ENCODE assay signal across 17 cellular contexts in genomic region chr15:96629501-96629900, GRCh38.
DNase-seq lines count a peak whose midpoint lies in the region; ATAC-seq, FAIRE-seq and TF ChIP-seq lines count a peak whose summit lies in the region.
"Had no signal": no experiment of that assay in that cellular context is flagged by ENCODE, and none has a peak within 500 bp of the region (broad histone marks: within the 10 kb centered on the region; RNA-seq: fewer than 3 reads in every experiment).

No MANE protein-coding gene starts in this region.

- TF ChIP-seq POLR2A in H1 (IDR thresholded peaks at IDR 0.05; ENCODE audit: control extremely low read depth in 1 of 2, low read depth in 2 of 2, low read length in 2 of 2) (no peak), stomach (IDR thresholded peaks at IDR 0.05) (no peak), breast epithelium (IDR thresholded peaks at IDR 0.05) (no peak)

- H3K4me1 ChIP-seq in H1 (replicated peaks in 1 of 4; ENCODE audit: control insufficient read depth in 3 of 4, insufficient read depth in 4 of 4, low read length in 3 of 4) (no peaks in the 10 kb centered on the region), stomach (peaks cover 0 to 25% (median 5%) of the 10 kb centered on the region in 4 donors), breast epithelium (no peaks in the 10 kb centered on the region), PC-3 (ENCODE audit: insufficient read depth, low read length) (no peaks in the 10 kb centered on the region)
- H3K4me1 ChIP-seq: thyroid gland had no signal

- H3K56ac ChIP-seq in H1 (replicated peaks; ENCODE audit: insufficient read length, low read depth, low read length): no peak overlapping the region

- H4K91ac ChIP-seq in H1 (replicated peaks; ENCODE audit: insufficient read length, low read length): no peak overlapping the region

- H3K23me2 ChIP-seq in H1 (ENCODE audit: low read depth, low read length): no peaks in the 10 kb centered on the region

- DNase-seq in M059J (ENCODE audit: low read depth) (peak; percentile 5), H1 (ENCODE audit: low read depth in 1 of 2, low spot score in 2 of 2) (no peak), kidney glomerular epithelial cell (lab: John Stamatoyannopoulos, UW) (peak; percentile 6), stomach (peak; percentile 60), breast epithelium (ENCODE audit: low spot score in 2 of 2) (no peak), D341Med (ENCODE audit: low spot score) (no peak), PC-3 (no peak)
- DNase-seq: activated naive CD4-positive, alpha-beta T cell treated with anti-CD3 and anti-CD28 coated beads, Interleukin-2, amount 50 U/mL, for 16 hours; activated T-cell treated with anti-CD3 and anti-CD28 coated beads, Interleukin-2, amount 50 U/mL, for 72 hours; CD8-positive, alpha-beta memory T cell; natural killer cell; NCI-H187 treated with DMSO at 0.1 percent for 48 hours; NCI-H446; stimulated activated CD4-positive, alpha-beta T cell treated with anti-CD3 and anti-CD28 coated beads, Interleukin-1b, Interleukin-23, amount 100 ng/mL, for 48 hours; stimulated activated naive B cell treated with anti-CD40 and anti-IgM and Interleukin-4, amounts not matched to agents 10 μg/mL and 1 μg/mL and 100 μg/mL, for 72 hours; SW 1271 had no signal

- H2AFZ ChIP-seq in H1 (ENCODE audit: low read length) (no peak overlapping the region), PC-3 (ENCODE audit: low read length) (no peak overlapping the region)

- H2BK120ac ChIP-seq in H1 (replicated peaks; ENCODE audit: low read depth, low read length): no peak overlapping the region

- no peak overlapping the region for H2BK12ac ChIP-seq in H1 (ENCODE audit: low read depth, low read length)

- no peaks in the 10 kb centered on the region for H3K9me2 ChIP-seq in PC-3 (replicated peaks; ENCODE audit: low read length)

- H3K27ac ChIP-seq in H1 (ENCODE audit: low read depth, low read length): no peak overlapping the region
- no peak overlapping the region for H3K27ac ChIP-seq in stomach
- no peak overlapping the region for H3K27ac ChIP-seq in breast epithelium
- no peak overlapping the region for H3K27ac ChIP-seq in PC-3 (ENCODE audit: low read length)
- H3K27ac ChIP-seq: thyroid gland had no signal

- H2BK5ac ChIP-seq in H1 (ENCODE audit: low read depth, low read length): no peak overlapping the region

- FAIRE-seq in H1 (lab: Jason Lieb, UNC): no peak

- H4K5ac ChIP-seq in H1 (ENCODE audit: insufficient read length, low read depth, low read length): no peak overlapping the region

- H3K36me3 ChIP-seq in H1 (ENCODE audit: control insufficient read depth in 2 of 4, insufficient read depth in 4 of 4, low read length in 3 of 4) (no peaks in the 10 kb centered on the region), stomach (no peaks in the 10 kb centered on the region), breast epithelium (no peaks in the 10 kb centered on the region), PC-3 (ENCODE audit: low read depth, low read length) (no peaks in the 10 kb centered on the region)
- H3K36me3 ChIP-seq: thyroid gland had no signal

- H3F3A ChIP-seq in PC-3 (ENCODE audit: low read length, unreplicated experiment): no peaks in the 10 kb centered on the region

- no peak overlapping the region for H2BK20ac ChIP-seq in H1 (ENCODE audit: low read length)

- no peak overlapping the region for H3K14ac ChIP-seq in H1 (ENCODE audit: insufficient read length)

- TF ChIP-seq RAD21 in H1 (IDR thresholded peaks at IDR 0.05 in 1 of 2, conservative IDR thresholded peaks at IDR 0.05 in 1 of 2; ENCODE audit: low read depth in 2 of 2, low read length in 2 of 2): no peak

- no peak overlapping the region for H4K8ac ChIP-seq in H1 (ENCODE audit: extremely low read depth, insufficient read depth, low read length)

- intact Hi-C loops in stomach (cut with DNase I; ENCODE audit: low total_unique reads) (no loop called here), breast epithelium (cut with DNase I; ENCODE audit: low total_unique reads) (no loop called here), PC-3 (cut with micrococcal nuclease) (no loop called here)

- no peak for ATAC-seq in PC-3
- ATAC-seq: activated T-cell treated with anti-CD3 and anti-CD28 coated beads, Interleukin-2, amount 50 U/mL, for 72 hours; natural killer cell; stimulated activated naive B cell treated with anti-CD40 and anti-IgM and Interleukin-4, amounts not matched to agents 10 μg/mL and 1 μg/mL and 100 μg/mL, for 72 hours had no signal

- H3K79me1 ChIP-seq in H1 (ENCODE audit: low read depth, low read length): no peaks in the 10 kb centered on the region

- TF ChIP-seq EP300 in H1 (IDR thresholded peaks at IDR 0.05; ENCODE audit: borderline replicate concordance in 1 of 2, low read depth in 2 of 2, low read length in 2 of 2): no peak
- TF ChIP-seq EP300 in stomach (IDR thresholded peaks at IDR 0.05): no peak

- H2BK15ac ChIP-seq in H1 (ENCODE audit: low read length): no peak overlapping the region

- H3K9ac ChIP-seq in H1 (replicated peaks in 1 of 4; ENCODE audit: extremely low read depth in 1 of 4, low read depth in 3 of 4, low read length in 3 of 4): no peak overlapping the region
- H3K9ac ChIP-seq in PC-3 (ENCODE audit: low read length): no peak overlapping the region

- TF ChIP-seq CTCF in H1 (IDR thresholded peaks at IDR 0.05; ENCODE audit: control extremely low read depth in 1 of 3, insufficient read depth in 1 of 3, low read depth in 1 of 3, low read length in 3 of 3): no peak
- no peak for TF ChIP-seq CTCF in stomach (IDR thresholded peaks at IDR 0.05)
- no peak for TF ChIP-seq CTCF in breast epithelium (IDR thresholded peaks at IDR 0.05)
- no peak for TF ChIP-seq CTCF in PC-3 (conservative IDR thresholded peaks at IDR 0.05; ENCODE audit: low read depth, low read length)

- CTCF ChIA-PET in H1 (lab: Charles Lee; ENCODE audit: partially characterized antibody) (no interaction called here), PC-3 (lab: Charles Lee) (no interaction called here)

- no peak overlapping the region for H2AK5ac ChIP-seq in H1 (ENCODE audit: low read depth, low read length)

- H4K20me1 ChIP-seq in H1 (replicated peaks in 1 of 2; ENCODE audit: control insufficient read depth in 1 of 2, insufficient read depth in 2 of 2, low read length in 2 of 2) (no peaks in the 10 kb centered on the region), PC-3 (ENCODE audit: low read length) (no peaks in the 10 kb centered on the region)

- no peaks in the 10 kb centered on the region for H3K79me2 ChIP-seq in H1 (ENCODE audit: control insufficient read depth in 1 of 2, insufficient read depth in 2 of 2, low read length in 2 of 2)
- H3K79me2 ChIP-seq in PC-3 (ENCODE audit: low read length): no peaks in the 10 kb centered on the region

- no peak overlapping the region for H3K18ac ChIP-seq in H1 (ENCODE audit: extremely low read depth, low read length)

- POLR2A ChIA-PET in H1 (lab: Charles Lee; ENCODE audit: partially characterized antibody): no interaction called here
- POLR2A ChIA-PET in PC-3 (lab: Charles Lee; ENCODE audit: unreplicated experiment): no interaction called here

- H3K4me2 ChIP-seq in H1 (ENCODE audit: insufficient read depth in 1 of 2, low read depth in 2 of 2, low read length in 2 of 2) (no peak overlapping the region), PC-3 (ENCODE audit: low read length) (no peak overlapping the region)

- no peak overlapping the region for H3K23ac ChIP-seq in H1 (ENCODE audit: insufficient read length)

- peak overlapping the region; percentile 24 for H3K4ac ChIP-seq in H1 (replicated peaks; ENCODE audit: insufficient read length, low read depth, low read length)

- WGBS in H1 (ENCODE audit: extremely low coverage in 1 of 2, insufficient coverage in 1 of 2, insufficient read length in 1 of 2, insufficient replicate concordance in 2 of 2, low coverage in 1 of 2, low lambda C conversion rate in 2 of 2, missing lambda C conversion rate in 1 of 2), 2 experiments: 89% methylated on average over 4 of the region's 4 CpGs; no CpG with 5 or more reads in 1 of the 2 experiments
- 20 to 38% (median 31%) methylated on average over 4 of the region's 4 CpGs for WGBS in stomach, 5 donors

- H3K4me3 ChIP-seq in H1 (ENCODE audit: extremely low read depth in 1 of 4, insufficient read depth in 2 of 4, low read depth in 3 of 4, low read length in 4 of 4): no peak overlapping the region
- H3K4me3 ChIP-seq in stomach: no peak overlapping the region
- no peak overlapping the region for H3K4me3 ChIP-seq in breast epithelium
- H3K4me3 ChIP-seq in PC-3 (ENCODE audit: low read length): no peak overlapping the region
- H3K4me3 ChIP-seq: thyroid gland had no signal

- BruUV-seq in PC-3 (replicated peaks; lab: Mats Ljungman, UMichigan): no TSS peak

- H3K9me3 ChIP-seq in H1 (ENCODE audit: insufficient read depth in 2 of 2, low read depth in 1 of 2, low read length in 1 of 2): no peaks in the 10 kb centered on the region
- no peaks in the 10 kb centered on the region for H3K9me3 ChIP-seq in stomach
- H3K9me3 ChIP-seq in breast epithelium: no peaks in the 10 kb centered on the region
- H3K9me3 ChIP-seq in PC-3 (ENCODE audit: low read length): no peaks in the 10 kb centered on the region
- H3K9me3 ChIP-seq: thyroid gland had no signal

- H3K27me3 ChIP-seq in H1 (replicated peaks in 1 of 4; ENCODE audit: control insufficient read depth in 3 of 4, extremely low read depth in 1 of 4, insufficient read depth in 3 of 4, low read length in 3 of 4) (no peaks in the 10 kb centered on the region; a peak in 1 of 7 replicates), stomach (no peaks in the 10 kb centered on the region), breast epithelium (no peaks in the 10 kb centered on the region), PC-3 (ENCODE audit: low read length) (peaks cover 62% of the 10 kb centered on the region)
- H3K27me3 ChIP-seq: thyroid gland had no signal

TF ChIP-seq in H1, 55 proteins besides CTCF, POLR2A, EP300 and RAD21:
- TF ChIP-seq RFX5 (IDR thresholded peaks at IDR 0.05; ENCODE audit: borderline replicate concordance, low read depth, low read length) (no peak), HDAC6 (IDR thresholded peaks at IDR 0.05; ENCODE audit: low read depth, low read length) (no peak), CHD2 (IDR thresholded peaks at IDR 0.05; ENCODE audit: low read length) (no peak), NANOG (IDR thresholded peaks at IDR 0.05; ENCODE audit: insufficient read depth, low read depth, low read length, poor library complexity, severe bottlenecking) (no peak), EGR1 (IDR thresholded peaks at IDR 0.05; ENCODE audit: borderline replicate concordance, low read depth, low read length) (no peak), KDM1A (IDR thresholded peaks at IDR 0.05; ENCODE audit: borderline replicate concordance, low read length) (no peak)

Comparison
In these comparisons a context has a peak if more than half of its experiments do, and no peak if none do; other contexts are left out.
1. DNase-seq: peak in M059J (single experiment), kidney glomerular epithelial cell (single experiment) and stomach (single experiment); none in H1 (0 of 2), breast epithelium (0 of 2), D341Med (single experiment) and PC-3 (single experiment).